In the genomic region with DNA sequence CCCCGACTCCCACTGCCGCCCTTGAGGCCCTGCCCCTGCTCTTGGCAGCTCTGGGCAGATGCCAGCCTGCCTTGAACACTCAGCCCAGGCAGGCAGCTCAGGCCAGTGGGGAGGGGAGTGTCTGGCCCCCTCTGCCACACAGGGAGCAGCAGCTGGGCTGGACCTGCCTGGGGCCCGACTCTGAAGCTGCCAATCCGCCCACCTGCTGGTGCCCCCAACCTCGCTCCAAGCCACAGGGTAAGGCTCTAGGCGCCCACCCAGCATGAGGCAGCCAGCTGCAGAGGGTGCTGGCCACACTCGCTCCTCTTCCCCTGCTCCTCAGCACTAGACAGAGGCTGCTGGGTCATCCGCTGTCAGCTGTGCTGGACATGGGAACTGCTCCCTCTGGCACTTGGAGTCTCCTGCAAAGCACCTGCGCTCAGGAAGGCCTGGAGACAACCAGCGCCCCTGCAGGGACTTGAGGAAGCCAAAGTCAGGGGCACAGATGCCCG, we compare ENCODE assay signal across 16 cellular contexts. TPM values are rescaled to one million over a fixed set of nuclear protein-coding genes. Genes with fewer than 3 reads are reported as not detected.
DNase-seq lines count a peak whose midpoint lies in the region; ATAC-seq, FAIRE-seq and TF ChIP-seq lines count a peak whose summit lies in the region.
"Had no signal": no experiment of that assay in that cellular context is flagged by ENCODE, and none has a peak within 500 bp of the region (broad histone marks: within the 10 kb centered on the region; RNA-seq: fewer than 3 reads in every experiment).

No MANE protein-coding gene starts in this region.

- in situ Hi-C loops in Panc1 (cut with HindIII; ENCODE audit: low pct_unique_long_range_greater_than_20kb, low sequenced_read_pairs): no loop called here

- H3K9me3 ChIP-seq in Panc1 (ENCODE audit: control insufficient read depth, insufficient read depth, low read depth, low read length) (no peaks in the 10 kb centered on the region), testis (no peaks in the 10 kb centered on the region)
- H3K9me3 ChIP-seq: right lobe of liver had no signal

- 24 to 47% methylated on average over 3 to 11 of the region's 11 CpGs for WGBS in testis, 2 donors

- H3K27ac ChIP-seq in Panc1 (ENCODE audit: low read length) (no peak overlapping the region), testis (no peak overlapping the region)
- H3K27ac ChIP-seq: HL-60 had no signal

- BruUV-seq in Panc1 (replicated peaks; lab: Mats Ljungman, UMichigan): no TSS peak

- no peaks in the 10 kb centered on the region; the same call in 1 of the 2 replicates for H3K4me1 ChIP-seq in Panc1 (ENCODE audit: control insufficient read depth, insufficient read depth, low read length)
- peaks cover 15% of the 10 kb centered on the region for H3K4me1 ChIP-seq in testis

- no peaks in the 10 kb centered on the region for H3K27me3 Mint-ChIP-seq in osteocyte (ENCODE audit: unreplicated experiment)
- H3K27me3 Mint-ChIP-seq: stimulated activated naive CD8-positive, alpha-beta T cell treated with anti-CD3 and anti-CD28 coated beads, Interleukin-15, Interleukin-2, amounts not matched to agents 100 ng/mL and 50 ng/mL, for 24 hours; T-helper 17 cell had no signal

- DNase-seq in NCI-H2227 (lab: John Stamatoyannopoulos, UW; ENCODE audit: unreplicated experiment) (peak; percentile 36), NCI-H2227 treated with DMSO at 0.1 percent for 48 hours (lab: John Stamatoyannopoulos, UW) (no peak), Panc1 (ENCODE audit: low read depth, low spot score) (no peak), left ventricle myocardium superior (peak; percentile 73), testis (peak; percentile 67), osteocyte (ENCODE audit: extremely low spot score, unreplicated experiment) (no peak), GM19239 (ENCODE audit: insufficient read length, low spot score) (no peak)
- DNase-seq: activated CD4-positive, alpha-beta T cell treated with anti-CD3 and anti-CD28 coated beads for 1 hour; natural killer cell; NCI-H2171 treated with DMSO at 0.1 percent for 48 hours; T-helper 17 cell had no signal

- TF ChIP-seq CTCF in Panc1 (IDR thresholded peaks at IDR 0.05) (no peak), testis (IDR thresholded peaks at IDR 0.05) (no peak), osteocyte (IDR thresholded peaks at IDR 0.05) (no peak)

- intact Hi-C loops in Panc1 (cut with micrococcal nuclease; ENCODE audit: unreplicated experiment) (no loop called here), left ventricle myocardium superior (cut with micrococcal nuclease) (no loop called here), testis (cut with DNase I; ENCODE audit: low total_unique reads) (loop anchor here (10.0 kb wide), 1 partner anchor 79 kb away; no protein-coding TSS in a partner anchor)

- no peak overlapping the region for H3K4me3 ChIP-seq in Panc1 (ENCODE audit: low read depth in 2 of 2, low read length in 2 of 2)
- no peak overlapping the region for H3K4me3 ChIP-seq in testis
- H3K4me3 ChIP-seq: right lobe of liver had no signal

- POLR2A ChIA-PET in Panc1 (lab: Charles Lee): no interaction called here

- peaks cover 4% of the 10 kb centered on the region for H3K36me3 Mint-ChIP-seq in osteocyte (ENCODE audit: unreplicated experiment)
- H3K36me3 Mint-ChIP-seq: natural killer cell had no signal

- no peaks in the 10 kb centered on the region for H3K9me3 Mint-ChIP-seq in osteocyte (ENCODE audit: unreplicated experiment)
- H3K9me3 Mint-ChIP-seq: natural killer cell; stimulated activated naive CD8-positive, alpha-beta T cell treated with anti-CD3 and anti-CD28 coated beads, Interleukin-15, Interleukin-2, amounts not matched to agents 100 ng/mL and 50 ng/mL, for 24 hours had no signal

- CTCF ChIA-PET in Panc1 (lab: Charles Lee): no interaction called here

- no peak for FAIRE-seq in GM19239 (lab: Jason Lieb, UNC)
- FAIRE-seq: endothelial cell of umbilical vein had no signal

- H3K27me3 ChIP-seq in Panc1 (ENCODE audit: control insufficient read depth, insufficient read depth, low read length) (no peaks in the 10 kb centered on the region), testis (no peaks in the 10 kb centered on the region)
- H3K27me3 ChIP-seq: right lobe of liver had no signal

- ATAC-seq in Panc1 (0 out of 2 replicates have a peak, but pooled peaks have one; percentile 23), left ventricle myocardium superior (peak; percentile 50), HG03175 (IDR thresholded peaks at IDR 0.05; ENCODE audit: unreplicated experiment) (no peak)
- ATAC-seq: natural killer cell, T-helper 17 cell had no signal

- H3K36me3 ChIP-seq in Panc1 (ENCODE audit: control insufficient read depth, insufficient read depth, low read length) (no peaks in the 10 kb centered on the region), testis (ENCODE audit: low read depth, missing control alignments) (no peaks in the 10 kb centered on the region)

- peaks cover 10% of the 10 kb centered on the region for H3K4me1 Mint-ChIP-seq in osteocyte (ENCODE audit: unreplicated experiment)

- no peak overlapping the region for H3K27ac Mint-ChIP-seq in osteocyte (ENCODE audit: unreplicated experiment)
- H3K27ac Mint-ChIP-seq: natural killer cell; stimulated activated naive CD8-positive, alpha-beta T cell treated with anti-CD3 and anti-CD28 coated beads, Interleukin-15, Interleukin-2, amounts not matched to agents 100 ng/mL and 50 ng/mL, for 24 hours; T-helper 17 cell had no signal

- no peak overlapping the region for H3K4me3 Mint-ChIP-seq in osteocyte (ENCODE audit: unreplicated experiment)
- H3K4me3 Mint-ChIP-seq: natural killer cell; stimulated activated naive CD8-positive, alpha-beta T cell treated with anti-CD3 and anti-CD28 coated beads, Interleukin-15, Interleukin-2, amounts not matched to agents 100 ng/mL and 50 ng/mL, for 24 hours had no signal

- TF ChIP-seq POLR2A in testis (IDR thresholded peaks at IDR 0.05): no peak

RNA-seq across cellular contexts. Expression of a gene that starts 24.7 kb away (rescaled TPM):
- total RNA-seq in Panc1 (2021; ENCODE audit: unreplicated experiment) (75.3 TPM), left ventricle myocardium superior (34.7 TPM), testis (10 to 100 TPM; 22.0 to 40.0 TPM), osteocyte (38.4 and 39.1 TPM in 2 replicates)
- 86.7 TPM for polyA plus RNA-seq in Panc1 (2012; ENCODE audit: insufficient read length)
- 28.1 TPM for polyA plus RNA-seq in testis (ENCODE audit: insufficient read depth, low read depth, low replicate concordance)

RNA-seq across cellular contexts. Expression of a gene that starts 37.2 kb away (rescaled TPM):
- total RNA-seq in Panc1 (2021; ENCODE audit: unreplicated experiment) (43.7 TPM), left ventricle myocardium superior (33.6 TPM), testis (10 to 100 TPM; 20.4 to 21.3 TPM), osteocyte (5.7 and 7.5 TPM in 2 replicates)
- polyA plus RNA-seq in Panc1 (2012; ENCODE audit: insufficient read length): 62.1 TPM
- 12.9 TPM for polyA plus RNA-seq in testis (ENCODE audit: insufficient read depth, low read depth, low replicate concordance)

RNA-seq across cellular contexts. Expression of a gene that starts 42.6 kb away (rescaled TPM):
- total RNA-seq in Panc1 (2021; ENCODE audit: unreplicated experiment) (0.26 TPM), left ventricle myocardium superior (51.6 TPM), testis (10 to 100 TPM; 84.1 to 97.6 TPM), osteocyte (35.3 and 35.7 TPM in 2 replicates)
- not detected for polyA plus RNA-seq in Panc1 (2012; ENCODE audit: insufficient read length)
- 120 TPM for polyA plus RNA-seq in testis (ENCODE audit: insufficient read depth, low read depth, low replicate concordance)

Comparison
In these comparisons a context has a peak if more than half of its experiments do, and no peak if none do; other contexts are left out.
1. DNase-seq: peak in NCI-H2227 (single experiment), left ventricle myocardium superior (single experiment) and testis (single experiment); none in NCI-H2227 treated with DMSO at 0.1 percent for 48 hours (single experiment), Panc1 (single experiment), osteocyte (single experiment) and GM19239 (single experiment).
2. RNA of a gene that starts 42.6 kb away (total RNA-seq): 84.1 to 97.6 TPM in testis, 51.6 TPM in left ventricle myocardium superior (single experiment) and 35.3 to 35.7 TPM in osteocyte; 0.26 TPM in Panc1 (single experiment); every median in the first group is over 10 times any median in the second.